8 cellular contexts compared by ENCODE assay signal in genomic region chr19:55279773-55280643, GRCh38. TPM values are rescaled to one million over a fixed set of nuclear protein-coding genes. Genes with fewer than 3 reads are reported as not detected.
DNase-seq lines count a peak whose midpoint lies in the region; ATAC-seq and TF ChIP-seq lines count a peak whose summit lies in the region.

Gene HSPBP1, minus strand, starts transcription at chr19:55280110. Its CDS starts 502 bp downstream, at chr19:55279608.

- H3K27me3 ChIP-seq in duodenal mucosa (ENCODE audit: control insufficient read depth in 1 of 2, insufficient read depth in 2 of 2, low read length in 2 of 2) (peaks cover 3 to 6% of the 10 kb centered on the region in 2 donors), right lobe of liver (no peaks in the 10 kb centered on the region)

- WGBS in right lobe of liver (ENCODE audit: insufficient coverage, low coverage, low lambda C conversion rate, missing lambda C conversion rate): 11% methylated on average over 33 of the region's 52 CpGs

- peaks cover 10% of the 10 kb centered on the region for H3K36me3 Mint-ChIP-seq in activated CD4-positive, alpha-beta memory T cell treated with anti-CD3 and anti-CD28 coated beads for 36 hours

- peaks cover 20 to 30% of the 10 kb centered on the region in 2 donors for H3K4me1 ChIP-seq in duodenal mucosa (ENCODE audit: control insufficient read depth in 1 of 2, insufficient read depth in 2 of 2, low read length in 2 of 2)
- peaks cover 0 to 12% (median 0%) of the 10 kb centered on the region in 4 donors for H3K4me1 ChIP-seq in right lobe of liver

- TF ChIP-seq POLR2A in right lobe of liver (IDR thresholded peaks at IDR 0.05): peak; percentile 23

- H3K4me3 ChIP-seq in duodenal mucosa (ENCODE audit: low read depth in 1 of 2, low read length in 2 of 2) (peak within 1 kb of the TSS; percentile 98), right lobe of liver (peak within 1 kb of the TSS; percentile 63 to 77 (median 68))

- H3K9ac ChIP-seq in duodenal mucosa (ENCODE audit: low read depth in 1 of 2, low read length in 2 of 2): peak within 1 kb of the TSS; percentile 66 to 75

- H3K9me3 ChIP-seq in duodenal mucosa (ENCODE audit: control insufficient read depth in 1 of 2, low read length in 2 of 2) (no peaks in the 10 kb centered on the region), right lobe of liver (no peaks in the 10 kb centered on the region)

- DNase-seq in C1 segment of cervical spinal cord (lab: John Stamatoyannopoulos, UW): peak; percentile 14 to 97 (median 86)
- peak; percentile 92 for DNase-seq in NCI-H82 treated with DMSO at 0.1 percent for 48 hours (lab: John Stamatoyannopoulos, UW; ENCODE audit: unreplicated experiment)
- DNase-seq in activated CD4-positive, alpha-beta memory T cell treated with anti-CD3 and anti-CD28 coated beads for 36 hours: peak; percentile 98
- peak; percentile 92 to 97 (median 97) for DNase-seq in right lobe of liver
- peak; percentile 93 to 94 for DNase-seq in stimulated activated CD4-positive, alpha-beta T cell treated with anti-CD3 and anti-CD28 coated beads, Interleukin-4, amount 100 ng/mL, for 4 hours

- TF ChIP-seq CTCF in right lobe of liver (IDR thresholded peaks at IDR 0.05): no peak

- ATAC-seq in GM19395 (IDR thresholded peaks at IDR 0.05; ENCODE audit: unreplicated experiment) (peak; percentile 68), HG03571 (IDR thresholded peaks at IDR 0.05; ENCODE audit: unreplicated experiment) (peak; percentile 50), right lobe of liver (peak; percentile 95 to 98 (median 96))

- POLR2A ChIA-PET in activated CD4-positive, alpha-beta memory T cell treated with anti-CD3 and anti-CD28 coated beads for 36 hours (lab: Charles Lee): interaction anchor here (0.7 to 1.7 kb wide), 6 partner anchors 21 to 196 kb away, joined by 3 to 18 read pairs (median 5); partner anchors contain the start of genes KMT5C, PPP6R1, TMEM238 and ZNF628

- H3K27ac ChIP-seq in duodenal mucosa (ENCODE audit: low read depth, low read length) (peak within 1 kb of the TSS; percentile 78), right lobe of liver (peak within 1 kb of the TSS; percentile 19 to 60 (median 43))

- H3K4me1 Mint-ChIP-seq in activated CD4-positive, alpha-beta memory T cell treated with anti-CD3 and anti-CD28 coated beads for 36 hours (ENCODE audit: low read depth): peaks cover 42% of the 10 kb centered on the region

- no peaks in the 10 kb centered on the region for H3K9me3 Mint-ChIP-seq in activated CD4-positive, alpha-beta memory T cell treated with anti-CD3 and anti-CD28 coated beads for 36 hours

- H3K36me3 ChIP-seq in duodenal mucosa (ENCODE audit: control insufficient read depth in 1 of 2, insufficient read depth in 2 of 2, low read length in 2 of 2): peaks cover 0 to 14% of the 10 kb centered on the region in 2 donors
- H3K36me3 ChIP-seq in right lobe of liver: peaks cover 0 to 6% (median 0%) of the 10 kb centered on the region in 4 donors

- intact Hi-C loops in activated CD4-positive, alpha-beta memory T cell treated with anti-CD3 and anti-CD28 coated beads for 36 hours (cut with micrococcal nuclease): loop anchor here (1.0 kb wide), 2 partner anchors 21 to 59 kb away; partner anchors contain the start of genes KMT5C and PPP6R1
- intact Hi-C loops in right lobe of liver (cut with DNase I): no loop called here

- peak within 1 kb of the TSS; percentile 93 for H3K4me3 Mint-ChIP-seq in activated CD4-positive, alpha-beta memory T cell treated with anti-CD3 and anti-CD28 coated beads for 36 hours

- H3K27ac Mint-ChIP-seq in activated CD4-positive, alpha-beta memory T cell treated with anti-CD3 and anti-CD28 coated beads for 36 hours: peak within 1 kb of the TSS; percentile 84

- CTCF ChIA-PET in activated CD4-positive, alpha-beta memory T cell treated with anti-CD3 and anti-CD28 coated beads for 36 hours (lab: Charles Lee): interaction anchor here (0.8 to 1.7 kb wide), 3 partner anchors 12 to 104 kb away, joined by 4 to 5 read pairs (median 5); partner anchors contain the start of gene TMEM238

- H3K27me3 Mint-ChIP-seq in activated CD4-positive, alpha-beta memory T cell treated with anti-CD3 and anti-CD28 coated beads for 36 hours: no peaks in the 10 kb centered on the region

RNA-seq across cellular contexts. Expression of gene HSPBP1, which starts in this region (rescaled TPM):
- 10 to 100 TPM; 45.0 to 45.4 TPM for total RNA-seq in activated CD4-positive, alpha-beta memory T cell treated with anti-CD3 and anti-CD28 coated beads for 36 hours
- total RNA-seq in right lobe of liver: 10 to 100 TPM; 11.3 to 28.3 (median 15.6) TPM

Comparison
In these comparisons a context has a peak if more than half of its experiments do, and no peak if none do; other contexts are left out.
1. Peak in every context shown above with its lines: DNase-seq, ATAC-seq, H3K4me3 ChIP-seq and H3K27ac ChIP-seq.